ENCODE assay signal across 8 cellular contexts in genomic region chr14:89425931-89426330, GRCh38. TPM values are rescaled to one million over a fixed set of nuclear protein-coding genes. Genes with fewer than 3 reads are reported as not detected.
DNase-seq lines count a peak whose midpoint lies in the region; ATAC-seq and FAIRE-seq lines count a peak whose summit lies in the region.

No MANE protein-coding gene starts in this region.

- no peaks in the 10 kb centered on the region for H3K9me3 Mint-ChIP-seq in stimulated activated naive CD8-positive, alpha-beta T cell treated with anti-CD3 and anti-CD28 coated beads, Interleukin-15, Interleukin-2, amounts not matched to agents 100 ng/mL and 50 ng/mL, for 24 hours

- ATAC-seq in HG02970 (IDR thresholded peaks at IDR 0.05; ENCODE audit: low FRiP score, unreplicated experiment) (no peak), GM19023 (IDR thresholded peaks at IDR 0.05; ENCODE audit: unreplicated experiment) (no peak)

- peak overlapping the region; percentile 58 for H3K4me3 Mint-ChIP-seq in stimulated activated naive CD8-positive, alpha-beta T cell treated with anti-CD3 and anti-CD28 coated beads, Interleukin-15, Interleukin-2, amounts not matched to agents 100 ng/mL and 50 ng/mL, for 24 hours

- peak overlapping the region; percentile 87 for H3K27ac Mint-ChIP-seq in stimulated activated naive CD8-positive, alpha-beta T cell treated with anti-CD3 and anti-CD28 coated beads, Interleukin-15, Interleukin-2, amounts not matched to agents 100 ng/mL and 50 ng/mL, for 24 hours

- H3K27me3 Mint-ChIP-seq in stimulated activated naive CD8-positive, alpha-beta T cell treated with anti-CD3 and anti-CD28 coated beads, Interleukin-15, Interleukin-2, amounts not matched to agents 100 ng/mL and 50 ng/mL, for 24 hours, result no peaks in the 10 kb centered on the region

- H3K4me1 Mint-ChIP-seq in stimulated activated naive CD8-positive, alpha-beta T cell treated with anti-CD3 and anti-CD28 coated beads, Interleukin-15, Interleukin-2, amounts not matched to agents 100 ng/mL and 50 ng/mL, for 24 hours (ENCODE audit: low read depth), result peaks cover 94% of the 10 kb centered on the region

- DNase-seq in stimulated activated CD4-positive, alpha-beta T cell treated with anti-CD3 and anti-CD28 coated beads, Interleukin-1b, Interleukin-23, amount 100 ng/mL, for 48 hours, result peak; percentile 29
- DNase-seq in stimulated activated CD4-positive, alpha-beta T cell treated with anti-CD3 and anti-CD28 coated beads, Interleukin-4, amount 100 ng/mL, for 1 hour, result no peak
- DNase-seq in HTR-8/SVneo (ENCODE audit: insufficient read length, low spot score), result peak; percentile 84
- DNase-seq in dermis microvascular lymphatic vessel endothelial cell (ENCODE audit: low read depth in 2 of 2), result peak; percentile 79 to 92
- no peak for DNase-seq in superior temporal gyrus (ENCODE audit: extremely low spot score)

- FAIRE-seq in HTR-8/SVneo (lab: Jason Lieb, UNC), result peak; percentile 76

- H3K36me3 Mint-ChIP-seq in stimulated activated naive CD8-positive, alpha-beta T cell treated with anti-CD3 and anti-CD28 coated beads, Interleukin-15, Interleukin-2, amounts not matched to agents 100 ng/mL and 50 ng/mL, for 24 hours (ENCODE audit: low read depth), result peaks cover 4% of the 10 kb centered on the region

RNA-seq across cellular contexts. Expression of gene FOXN3, which starts 8.9 kb away (rescaled TPM):
- 15.0 and 26.0 TPM in 2 replicates for total RNA-seq in dermis microvascular lymphatic vessel endothelial cell

Comparison
In these comparisons a context has a peak if more than half of its experiments do, and no peak if none do; other contexts are left out.
1. DNase-seq: peak in stimulated activated CD4-positive, alpha-beta T cell treated with anti-CD3 and anti-CD28 coated beads, Interleukin-1b, Interleukin-23, amount 100 ng/mL, for 48 hours (single experiment), HTR-8/SVneo (single experiment) and dermis microvascular lymphatic vessel endothelial cell (2 of 2); none in stimulated activated CD4-positive, alpha-beta T cell treated with anti-CD3 and anti-CD28 coated beads, Interleukin-4, amount 100 ng/mL, for 1 hour (single experiment) and superior temporal gyrus (single experiment).